8 cellular contexts compared by ENCODE assay signal in genomic region chr17:77449373-77449907, GRCh38.
DNase-seq lines count a peak whose midpoint lies in the region; ATAC-seq and TF ChIP-seq lines count a peak whose summit lies in the region.

No MANE protein-coding gene starts in this region.

- no peaks in the 10 kb centered on the region for H3K9me2 ChIP-seq in Loucy (replicated peaks; ENCODE audit: low read depth, low read length)

- TF ChIP-seq CTCF in BE2C (IDR thresholded peaks at IDR 0.05; ENCODE audit: low read depth, low read length) (no peak), Loucy (conservative IDR thresholded peaks at IDR 0.05; ENCODE audit: low read length) (no peak), coronary artery (IDR thresholded peaks at IDR 0.05) (no peak), neural crest cell (conservative IDR thresholded peaks at IDR 0.05) (no peak)

- peaks cover 5% of the 10 kb centered on the region for H3K36me3 Mint-ChIP-seq in neural crest cell (ENCODE audit: low read depth)

- H2AFZ ChIP-seq in Loucy (ENCODE audit: low read length), result no peak overlapping the region

- H3K9ac ChIP-seq in Loucy (ENCODE audit: low read depth, low read length, poor library complexity, severe bottlenecking), result peak overlapping the region; percentile 95

- no peaks in the 10 kb centered on the region for H3K9me3 Mint-ChIP-seq in neural crest cell

- H3K4me1 ChIP-seq in BE2C, result peaks cover 18% of the 10 kb centered on the region
- H3K4me1 ChIP-seq in Loucy (ENCODE audit: insufficient read depth, low read length, poor library complexity, severe bottlenecking), result peaks cover 75% of the 10 kb centered on the region

- H3K27me3 ChIP-seq in BE2C (no peaks in the 10 kb centered on the region), Loucy (ENCODE audit: insufficient read depth, low read length, poor library complexity, severe bottlenecking) (no peaks in the 10 kb centered on the region)

- peaks cover 90% of the 10 kb centered on the region for H3K79me2 ChIP-seq in Loucy (ENCODE audit: insufficient read depth, low read length)

- H3K4me3 Mint-ChIP-seq in neural crest cell, result peak overlapping the region; percentile 98

- H3K36me3 ChIP-seq in BE2C, result peaks cover 3% of the 10 kb centered on the region
- H3K36me3 ChIP-seq in Loucy (ENCODE audit: insufficient read depth, low read length), result no peaks in the 10 kb centered on the region; the same call in 1 of the 2 replicates

- H3K4me1 Mint-ChIP-seq in neural crest cell, result peaks cover 89% of the 10 kb centered on the region

- peak overlapping the region; percentile 56 to 85 for H3K27ac ChIP-seq in coronary artery

- H3K4me3 ChIP-seq in BE2C (ENCODE audit: low read depth, low read length) (peak overlapping the region; percentile 93; the same call in 1 of the 2 replicates), Loucy (ENCODE audit: low read length, poor library complexity, severe bottlenecking) (peak overlapping the region; percentile 86), coronary artery (peak overlapping the region; percentile 75)

- H4K20me1 ChIP-seq in Loucy (ENCODE audit: insufficient read depth, low read length, poor library complexity, severe bottlenecking), result peaks cover 36% of the 10 kb centered on the region

- H3K9me3 ChIP-seq in BE2C (no peaks in the 10 kb centered on the region), Loucy (ENCODE audit: insufficient read depth, low read depth, low read length) (no peaks in the 10 kb centered on the region)

- H3K27me3 Mint-ChIP-seq in neural crest cell (ENCODE audit: low read depth), result peaks cover 9% of the 10 kb centered on the region

- DNase-seq in BE2C (no peak), coronary artery (ENCODE audit: low spot score) (no peak), neural crest cell (ENCODE audit: low read depth, low spot score) (no peak), NOMO-1 (lab: John Stamatoyannopoulos, UW; ENCODE audit: unreplicated experiment in 2 of 2) (no peak)
- DNase-seq in central memory CD4-positive, alpha-beta T cell, result no peak

- H3K4me2 ChIP-seq in Loucy (ENCODE audit: low read depth, low read length, poor library complexity, severe bottlenecking), result peak overlapping the region; percentile 83

- ATAC-seq in HG03354 (IDR thresholded peaks at IDR 0.05; ENCODE audit: poor library complexity, severe bottlenecking, unreplicated experiment) (no peak), GM19455 (IDR thresholded peaks at IDR 0.05; ENCODE audit: unreplicated experiment) (no peak)

- H3K27ac Mint-ChIP-seq in neural crest cell (ENCODE audit: unreplicated experiment), result peak overlapping the region; percentile 100

- peaks cover 11% of the 10 kb centered on the region; the same call in 1 of the 2 replicates for H3F3A ChIP-seq in Loucy (ENCODE audit: low read depth)
